ENCODE assay signal across 23 cellular contexts in the genomic region with DNA sequence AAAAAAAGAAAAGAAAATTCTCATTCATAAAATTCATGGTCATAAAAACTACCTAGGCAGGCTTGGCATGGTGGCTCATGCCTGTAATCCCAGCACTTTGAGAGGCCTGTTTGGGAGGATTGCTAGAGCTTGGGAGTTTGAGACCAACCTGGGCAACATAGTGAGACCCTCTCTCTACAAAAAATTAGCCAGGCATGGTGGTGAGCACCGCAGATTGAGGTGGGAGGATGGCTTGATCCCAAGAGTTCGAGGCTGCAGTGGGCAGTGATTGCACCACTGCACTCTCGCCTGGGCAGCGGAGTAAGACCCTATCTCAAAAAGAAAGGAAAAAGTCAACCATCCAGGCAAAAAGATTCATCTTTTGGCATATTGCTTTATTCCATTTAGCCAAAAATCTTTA. TPM values are rescaled to one million over a fixed set of nuclear protein-coding genes. Genes with fewer than 3 reads are reported as not detected.
A peak's percentile ranks its signal among the peaks of the same experiment; 100 is the strongest.
DNase-seq lines count a peak whose midpoint lies in the region; ATAC-seq and TF ChIP-seq lines count a peak whose summit lies in the region.
"Had no signal": no experiment of that assay in that cellular context is flagged by ENCODE, and none has a peak within 500 bp of the region (broad histone marks: within the 10 kb centered on the region; RNA-seq: fewer than 3 reads in every experiment).

No MANE protein-coding gene starts in this region.

- H3K27ac Mint-ChIP-seq in WTC11 (no peak overlapping the region), progenitor cell of endocrine pancreas (no peak overlapping the region)
- H3K27ac Mint-ChIP-seq: CD14-positive monocyte; CD4-positive, alpha-beta memory T cell; CD4-positive, CD25-positive, alpha-beta regulatory T cell; CD8-positive, alpha-beta memory T cell had no signal

- peak overlapping the region; percentile 18 for H3K4me2 ChIP-seq in Karpas-422 (ENCODE audit: low read depth, low read length, poor library complexity, severe bottlenecking)
- H3K4me2 ChIP-seq: BLaER1 had no signal

- H3K36me3 Mint-ChIP-seq in WTC11 (no peaks in the 10 kb centered on the region), progenitor cell of endocrine pancreas (ENCODE audit: insufficient read depth) (peaks cover 22% of the 10 kb centered on the region)
- H3K36me3 Mint-ChIP-seq: CD14-positive monocyte; CD4-positive, alpha-beta memory T cell; CD4-positive, CD25-positive, alpha-beta regulatory T cell; CD8-positive, alpha-beta memory T cell had no signal

- no peaks in the 10 kb centered on the region for H4K20me1 ChIP-seq in Karpas-422 (ENCODE audit: insufficient read depth, low read depth, low read length)
- H4K20me1 ChIP-seq: BLaER1 had no signal

- H3K4me1 ChIP-seq in HEK293 (ENCODE audit: control insufficient read depth, insufficient read depth, low read length), result peaks cover 28% of the 10 kb centered on the region
- H3K4me1 ChIP-seq in Karpas-422 (ENCODE audit: low read length), result peaks cover 66% of the 10 kb centered on the region
- H3K4me1 ChIP-seq: BLaER1 had no signal

- peaks cover 40% of the 10 kb centered on the region for H3K4me1 Mint-ChIP-seq in WTC11
- peaks cover 52% of the 10 kb centered on the region for H3K4me1 Mint-ChIP-seq in progenitor cell of endocrine pancreas (ENCODE audit: low read depth)
- H3K4me1 Mint-ChIP-seq: CD14-positive monocyte; CD4-positive, alpha-beta memory T cell; CD4-positive, CD25-positive, alpha-beta regulatory T cell; CD8-positive, alpha-beta memory T cell had no signal

- peaks cover 85% of the 10 kb centered on the region for H3K79me2 ChIP-seq in Karpas-422 (ENCODE audit: low read length)

- DNase-seq in Karpas-422, result no peak
- DNase-seq in WTC11 (ENCODE audit: low spot score), result no peak
- no peak for DNase-seq in midbrain (lab: John Stamatoyannopoulos, UW)
- no peak for DNase-seq in progenitor cell of endocrine pancreas (ENCODE audit: low spot score, unreplicated experiment)
- DNase-seq: 8988T; ACHN; BE2C; C1 segment of cervical spinal cord; CD4-positive, alpha-beta memory T cell; CD4-positive, CD25-positive, alpha-beta regulatory T cell; CD8-positive, alpha-beta memory T cell; COR-L47; DMS 273 treated with DMSO at 0.1 percent for 48 hours; DMS153; DMS53; DMS79; DND-41; EL; GDM1 had no signal

- H3K9me3 ChIP-seq in HEK293 (ENCODE audit: control insufficient read depth, insufficient read depth, low read depth, low read length) (no peaks in the 10 kb centered on the region), Karpas-422 (ENCODE audit: low read length) (no peaks in the 10 kb centered on the region)
- H3K9me3 ChIP-seq: BE2C, BLaER1 had no signal

- H3K9me2 ChIP-seq in Karpas-422 (replicated peaks; ENCODE audit: insufficient read depth, low read length), result no peaks in the 10 kb centered on the region

- H3K4me3 ChIP-seq in HEK293 (ENCODE audit: low read depth, low read length) (no peak overlapping the region), Karpas-422 (ENCODE audit: low read length) (no peak overlapping the region)
- H3K4me3 ChIP-seq: BLaER1, GM12878 had no signal

- POLR2A ChIA-PET in HEK293 (lab: Yijun Ruan, JAX), result no interaction called here
- POLR2A ChIA-PET in WTC11 (lab: Charles Lee), result no interaction called here

- H3K9me3 Mint-ChIP-seq in WTC11 (no peaks in the 10 kb centered on the region), progenitor cell of endocrine pancreas (ENCODE audit: low read depth) (no peaks in the 10 kb centered on the region)
- H3K9me3 Mint-ChIP-seq: CD4-positive, alpha-beta memory T cell; CD8-positive, alpha-beta memory T cell had no signal

- no peaks in the 10 kb centered on the region for H3K27me3 ChIP-seq in Karpas-422 (ENCODE audit: low read length)
- H3K27me3 ChIP-seq: BE2C, BLaER1 had no signal

- no peak overlapping the region for H3K27ac ChIP-seq in HEK293 (ENCODE audit: extremely low read depth, low read depth, low read length)
- peak overlapping the region; percentile 46 for H3K27ac ChIP-seq in Karpas-422 (ENCODE audit: low read length)
- H3K27ac ChIP-seq: BLaER1 had no signal

- H3K4me3 Mint-ChIP-seq in WTC11 (no peak overlapping the region), progenitor cell of endocrine pancreas (ENCODE audit: low read depth) (no peak overlapping the region)
- H3K4me3 Mint-ChIP-seq: CD14-positive monocyte; CD4-positive, alpha-beta memory T cell; CD4-positive, CD25-positive, alpha-beta regulatory T cell; CD8-positive, alpha-beta memory T cell had no signal

- H2AFZ ChIP-seq in Karpas-422 (ENCODE audit: low read length), result no peak overlapping the region

- 0 out of 2 replicates have a peak overlapping the region, but pooled peaks have one; percentile 3 for H3K9ac ChIP-seq in Karpas-422 (ENCODE audit: low read length)
- H3K9ac ChIP-seq: BLaER1 had no signal

- TF ChIP-seq CTCF in HEK293 (tag by site-specific recombination; IDR thresholded peaks at IDR 0.05) (no peak), WTC11 (IDR thresholded peaks at IDR 0.05) (no peak), progenitor cell of endocrine pancreas (IDR thresholded peaks at IDR 0.05; ENCODE audit: unreplicated experiment) (no peak)

- CTCF ChIA-PET in HEK293 (lab: Yijun Ruan, JAX) (no interaction called here), WTC11 (lab: Charles Lee) (no interaction called here)

- no peaks in the 10 kb centered on the region; the same call in none of the 2 replicates for H3K27me3 Mint-ChIP-seq in WTC11 (ENCODE audit: low read depth)
- H3K27me3 Mint-ChIP-seq in progenitor cell of endocrine pancreas, result no peaks in the 10 kb centered on the region
- H3K27me3 Mint-ChIP-seq: CD4-positive, alpha-beta memory T cell had no signal

- no peak for ATAC-seq in WTC11

- peaks cover 0 to 12% of the 10 kb centered on the region in 2 experiments; a peak in 2 of 3 replicates for H3K36me3 ChIP-seq in HEK293 (ENCODE audit: control insufficient read depth in 2 of 2, insufficient read depth in 1 of 2, low read length in 2 of 2)
- H3K36me3 ChIP-seq in Karpas-422 (ENCODE audit: insufficient read depth, low read length), result peaks cover 31% of the 10 kb centered on the region
- H3K36me3 ChIP-seq: BLaER1 had no signal

TF ChIP-seq in HEK293, 187 proteins besides CTCF, POLR2A, EP300 and RAD21:
- TF ChIP-seq ZNF629 (tag by site-specific recombination; IDR thresholded peaks at IDR 0.05) (no peak), ZNF121 (tag by site-specific recombination; IDR thresholded peaks at IDR 0.05) (peak; percentile 76)
TF ChIP-seq in HEK293: peak in this region for 1.

TF ChIP-seq in WTC11, 78 proteins besides CTCF, POLR2A, EP300 and RAD21:
- TF ChIP-seq ZNF121 (CRISPR knock-in tag; IDR thresholded peaks at IDR 0.05) (0 out of 2 replicates have a peak, but pooled peaks have one; percentile 50), ZNF423 (CRISPR knock-in tag; IDR thresholded peaks at IDR 0.05) (no peak), TCF7 (CRISPR knock-in tag; IDR thresholded peaks at IDR 0.05; ENCODE audit: low read depth) (no peak), IRF2 (CRISPR knock-in tag; IDR thresholded peaks at IDR 0.05; ENCODE audit: borderline replicate concordance, low read depth) (no peak), JUN (CRISPR knock-in tag; IDR thresholded peaks at IDR 0.05) (no peak)
- TF ChIP-seq, protein P1, sequence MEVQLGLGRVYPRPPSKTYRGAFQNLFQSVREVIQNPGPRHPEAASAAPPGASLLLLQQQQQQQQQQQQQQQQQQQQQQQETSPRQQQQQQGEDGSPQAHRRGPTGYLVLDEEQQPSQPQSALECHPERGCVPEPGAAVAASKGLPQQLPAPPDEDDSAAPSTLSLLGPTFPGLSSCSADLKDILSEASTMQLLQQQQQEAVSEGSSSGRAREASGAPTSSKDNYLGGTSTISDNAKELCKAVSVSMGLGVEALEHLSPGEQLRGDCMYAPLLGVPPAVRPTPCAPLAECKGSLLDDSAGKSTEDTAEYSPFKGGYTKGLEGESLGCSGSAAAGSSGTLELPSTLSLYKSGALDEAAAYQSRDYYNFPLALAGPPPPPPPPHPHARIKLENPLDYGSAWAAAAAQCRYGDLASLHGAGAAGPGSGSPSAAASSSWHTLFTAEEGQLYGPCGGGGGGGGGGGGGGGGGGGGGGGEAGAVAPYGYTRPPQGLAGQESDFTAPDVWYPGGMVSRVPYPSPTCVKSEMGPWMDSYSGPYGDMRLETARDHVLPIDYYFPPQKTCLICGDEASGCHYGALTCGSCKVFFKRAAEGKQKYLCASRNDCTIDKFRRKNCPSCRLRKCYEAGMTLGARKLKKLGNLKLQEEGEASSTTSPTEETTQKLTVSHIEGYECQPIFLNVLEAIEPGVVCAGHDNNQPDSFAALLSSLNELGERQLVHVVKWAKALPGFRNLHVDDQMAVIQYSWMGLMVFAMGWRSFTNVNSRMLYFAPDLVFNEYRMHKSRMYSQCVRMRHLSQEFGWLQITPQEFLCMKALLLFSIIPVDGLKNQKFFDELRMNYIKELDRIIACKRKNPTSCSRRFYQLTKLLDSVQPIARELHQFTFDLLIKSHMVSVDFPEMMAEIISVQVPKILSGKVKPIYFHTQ (CRISPR knock-in tag; IDR thresholded peaks at IDR 0.05), result no peak
- TF ChIP-seq, protein P2, sequence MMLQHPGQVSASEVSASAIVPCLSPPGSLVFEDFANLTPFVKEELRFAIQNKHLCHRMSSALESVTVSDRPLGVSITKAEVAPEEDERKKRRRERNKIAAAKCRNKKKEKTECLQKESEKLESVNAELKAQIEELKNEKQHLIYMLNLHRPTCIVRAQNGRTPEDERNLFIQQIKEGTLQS (CRISPR knock-in tag; conservative IDR thresholded peaks at IDR 0.05), result no peak

RNA-seq across cellular contexts. Expression of a gene that starts 58.5 kb away (rescaled TPM):
- 55.7 and 68.2 TPM in 2 replicates for total RNA-seq in Karpas-422 (2014; rRNA removed; shearing (Covaris generic); ENCODE audit: low replicate concordance)
- total RNA-seq in WTC11 (2021) (0.30 to 1.2 TPM (median 0.57 TPM) in 3 replicates), progenitor cell of endocrine pancreas (133 and 143 TPM in 2 replicates)
- total RNA-seq: CD4-positive, alpha-beta memory T cell; CD4-positive, CD25-positive, alpha-beta regulatory T cell; CD8-positive, alpha-beta memory T cell had no signal

Comparison
In these comparisons a context has a peak if more than half of its experiments do, and no peak if none do; other contexts are left out.
1. RNA of a gene that starts 58.5 kb away (total RNA-seq): 133 to 143 TPM in progenitor cell of endocrine pancreas and 55.7 to 68.2 TPM in Karpas-422; 0.30 to 1.2 TPM in WTC11; every median in the first group is over 10 times any median in the second.